ENCODE assay signal across 7 cellular contexts in the genomic region with DNA sequence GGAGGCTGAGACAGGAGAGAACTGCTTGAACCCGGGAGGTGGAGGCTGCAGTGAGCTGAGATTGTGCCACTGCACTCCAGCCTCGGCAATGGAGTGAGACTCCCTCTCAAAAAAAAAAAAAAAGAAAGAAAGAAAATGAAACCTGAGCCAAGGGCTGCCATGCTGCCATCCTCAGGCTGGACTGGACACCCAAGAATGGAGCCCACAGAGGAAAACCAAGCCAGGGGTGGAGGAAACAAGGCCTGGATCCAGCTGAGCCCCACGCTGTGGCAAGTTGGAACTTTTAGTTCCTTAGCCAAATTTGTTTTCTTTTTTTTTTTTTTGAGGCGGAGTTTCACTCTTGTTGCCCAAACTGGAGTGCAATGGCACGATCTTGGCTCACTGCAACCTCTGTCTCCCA. TPM values are rescaled to one million over a fixed set of nuclear protein-coding genes. Genes with fewer than 3 reads are reported as not detected.
DNase-seq lines count a peak whose midpoint lies in the region; ATAC-seq and TF ChIP-seq lines count a peak whose summit lies in the region.
"Not testable (repeated sequence)": the region's sequence is repeated elsewhere in the genome, so short reads cannot be mapped to it uniquely, and the experiment has no call there.

No MANE protein-coding gene starts in this region.

- peak overlapping the region; percentile 78 for H3K4me3 ChIP-seq in OCI-LY3 (ENCODE audit: low read length)
- H3K4me3 ChIP-seq in skeletal muscle tissue (ENCODE audit: low read length in 3 of 3); thoracic aorta: not testable (repeated sequence)

- H3K36me3 Mint-ChIP-seq in T-helper 17 cell (ENCODE audit: low read depth); memory B cell: not testable (repeated sequence)
- H3K36me3 Mint-ChIP-seq in chondrocyte (ENCODE audit: low read depth) = peaks cover 18% of the 10 kb centered on the region

- H3K27ac Mint-ChIP-seq in T-helper 17 cell (peak overlapping the region; percentile 54), chondrocyte (ENCODE audit: unreplicated experiment) (peak overlapping the region; percentile 99)
- H3K27ac Mint-ChIP-seq in memory B cell = not testable (repeated sequence)

- H3K4me1 ChIP-seq in OCI-LY3 (ENCODE audit: low read length) = peaks cover 25% of the 10 kb centered on the region
- H3K4me1 ChIP-seq in skeletal muscle tissue (ENCODE audit: control insufficient read depth in 3 of 3, insufficient read depth in 3 of 3, low read length in 3 of 3) = peaks cover 15 to 50% (median 36%) of the 10 kb centered on the region in 3 donors
- H3K4me1 ChIP-seq in thoracic aorta (ENCODE audit: control insufficient read depth in 1 of 2, low read depth in 2 of 2) = peaks cover 21 to 57% of the 10 kb centered on the region in 2 donors

- DNase-seq in Caki2 (ENCODE audit: low read depth) = peak; percentile 37
- not testable (repeated sequence) for DNase-seq in T-helper 17 cell; chondrocyte (ENCODE audit: low spot score); memory B cell (ENCODE audit: low spot score in 2 of 2); thoracic aorta (ENCODE audit: low spot score)

- not testable (repeated sequence) for H4K20me1 ChIP-seq in OCI-LY3 (ENCODE audit: insufficient read depth, low read length)

- H3K9me3 ChIP-seq in OCI-LY3 (ENCODE audit: insufficient read depth, low read length); T-helper 17 cell (ENCODE audit: control insufficient read depth, low read length, poor library complexity, severe bottlenecking); skeletal muscle tissue (ENCODE audit: control insufficient read depth in 3 of 3, low read length in 3 of 3); thoracic aorta: not testable (repeated sequence)

- not testable (repeated sequence) for ATAC-seq in T-helper 17 cell; memory B cell (ENCODE audit: low read depth); thoracic aorta (ENCODE audit: insufficient number of reproducible peaks, low FRiP score, low read depth)

- not testable (repeated sequence) for H3K27me3 Mint-ChIP-seq in T-helper 17 cell; chondrocyte (ENCODE audit: low read depth); memory B cell

- H3K27ac ChIP-seq in OCI-LY3 (ENCODE audit: low read length) (peak overlapping the region; percentile 55), skeletal muscle tissue (ENCODE audit: low read depth, low read length) (peak overlapping the region; percentile 99), thoracic aorta (peak overlapping the region; percentile 96 to 98)

- H3K9me3 Mint-ChIP-seq in chondrocyte (ENCODE audit: low read depth); memory B cell: not testable (repeated sequence)

- not testable (repeated sequence) for TF ChIP-seq CTCF in OCI-LY3 (IDR thresholded peaks at IDR 0.05; ENCODE audit: low read depth, low read length); chondrocyte (IDR thresholded peaks at IDR 0.05); thoracic aorta (IDR thresholded peaks at IDR 0.05)

- H3K36me3 ChIP-seq in OCI-LY3 (replicated peaks; ENCODE audit: low read depth, low read length) = not testable (repeated sequence)
- peaks cover 5 to 31% (median 22%) of the 10 kb centered on the region in 3 donors for H3K36me3 ChIP-seq in skeletal muscle tissue (ENCODE audit: control insufficient read depth in 3 of 3, insufficient read depth in 3 of 3, low read length in 3 of 3)
- peaks cover 13% of the 10 kb centered on the region for H3K36me3 ChIP-seq in thoracic aorta

- H3K4me1 Mint-ChIP-seq in T-helper 17 cell (peaks cover 17% of the 10 kb centered on the region), chondrocyte (ENCODE audit: low read depth) (peaks cover 61% of the 10 kb centered on the region), memory B cell (peaks cover 17% of the 10 kb centered on the region)

- in situ Hi-C loops in Caki2 (cut with HindIII; ENCODE audit: low pct_unique_long_range_greater_than_20kb, low sequenced_read_pairs) = not testable (repeated sequence)

- H3K9ac ChIP-seq in OCI-LY3 (ENCODE audit: low read length) = peak overlapping the region; percentile 39
- H3K9ac ChIP-seq in skeletal muscle tissue (ENCODE audit: low read depth in 1 of 3, low read length in 3 of 3) = not testable (repeated sequence)

- not testable (repeated sequence) for H3K79me2 ChIP-seq in OCI-LY3 (ENCODE audit: low read length)

- H2AFZ ChIP-seq in OCI-LY3 (ENCODE audit: low read depth, low read length) = peak overlapping the region; percentile 39; the same call in 1 of the 2 replicates

- H3K4me3 Mint-ChIP-seq in T-helper 17 cell; chondrocyte (ENCODE audit: unreplicated experiment): not testable (repeated sequence)
- H3K4me3 Mint-ChIP-seq in memory B cell = peak overlapping the region; percentile 65

- H3K4me2 ChIP-seq in OCI-LY3 (ENCODE audit: low read length) = peak overlapping the region; percentile 76

- H3K27me3 ChIP-seq in OCI-LY3 (ENCODE audit: low read depth, low read length); skeletal muscle tissue (ENCODE audit: control insufficient read depth in 3 of 3, insufficient read depth in 3 of 3, low read length in 3 of 3); thoracic aorta (replicated peaks; ENCODE audit: insufficient read depth): not testable (repeated sequence)

RNA-seq across cellular contexts. Expression of gene SNRNP35, which starts 23.3 kb away (rescaled TPM):
- total RNA-seq in Caki2 (2014; rRNA removed; shearing (Covaris generic); ENCODE audit: low replicate concordance) = 8.2 and 19.4 TPM in 2 replicates
- total RNA-seq in T-helper 17 cell = 10 to 100 TPM; 31.3 to 36.5 TPM
- 8.2 to 19.3 TPM (median 9.2 TPM) in 3 replicates for total RNA-seq in chondrocyte
- 15.7 TPM for total RNA-seq in skeletal muscle tissue
- 10 to 100 TPM; 27.8 to 73.9 TPM for total RNA-seq in thoracic aorta

RNA-seq across cellular contexts. Expression of gene RILPL2, which starts 44.8 kb away (rescaled TPM):
- 3.7 and 5.6 TPM in 2 replicates for total RNA-seq in Caki2 (2014; rRNA removed; shearing (Covaris generic); ENCODE audit: low replicate concordance)
- total RNA-seq in T-helper 17 cell = 10 to 100 TPM in 1 of 2 donors, 1 to 10 TPM in 1; 9.6 to 11.8 TPM
- total RNA-seq in chondrocyte = 3.1 to 4.2 TPM (median 3.8 TPM) in 3 replicates
- total RNA-seq in skeletal muscle tissue = 1.0 TPM
- total RNA-seq in thoracic aorta = 10 to 100 TPM; 15.9 to 18.1 TPM

RNA-seq across cellular contexts. Expression of gene RILPL1, which starts 52.3 kb away (rescaled TPM):
- total RNA-seq in Caki2 (2014; rRNA removed; shearing (Covaris generic); ENCODE audit: low replicate concordance) = 7.8 and 13.9 TPM in 2 replicates
- total RNA-seq in T-helper 17 cell = 1 to 10 TPM; 3.4 TPM
- 34.6 to 41.6 TPM (median 39.5 TPM) in 3 replicates for total RNA-seq in chondrocyte
- total RNA-seq in skeletal muscle tissue = 5.2 TPM
- 10 to 100 TPM; 29.0 to 49.7 TPM for total RNA-seq in thoracic aorta
